ENCODE assay signal across 23 cellular contexts in genomic region chr4:23934223-23934622, GRCh38. TPM values are rescaled to one million over a fixed set of nuclear protein-coding genes. Genes with fewer than 3 reads are reported as not detected.
DNase-seq lines count a peak whose midpoint lies in the region; ATAC-seq and TF ChIP-seq lines count a peak whose summit lies in the region.
"Had no signal": no experiment of that assay in that cellular context is flagged by ENCODE, and none has a peak within 500 bp of the region (broad histone marks: within the 10 kb centered on the region; RNA-seq: fewer than 3 reads in every experiment).

No MANE protein-coding gene starts in this region.

- H3K4me3 Mint-ChIP-seq in chondrocyte (ENCODE audit: unreplicated experiment), result no peak overlapping the region
- H3K4me3 Mint-ChIP-seq in activated T-helper 17 cell treated with anti-CD3 and anti-CD28 coated beads, Interleukin-2, amount 50 U/mL, for 72 hours, result no peak overlapping the region
- H3K4me3 Mint-ChIP-seq: activated B cell treated with CpG ODN at 0.5 μM for 24 hours; activated CD8-positive, alpha-beta T cell treated with anti-CD3 and anti-CD28 coated beads, Interleukin-2, amount 10 ng/mL, durations not matched to agents 7 days and 5 days; activated naive CD4-positive, alpha-beta T cell treated with anti-CD3 and anti-CD28 coated beads, Interleukin-2, amount 50 U/mL, for 24 hours; activated T-cell treated with anti-CD3 and anti-CD28 coated beads, Interleukin-2, amount 50 U/mL, for 24 hours; brain; CD4-positive, CD25-positive, alpha-beta regulatory T cell; nephron progenitor cell had no signal

- H3K27ac ChIP-seq in prostate gland (peak overlapping the region; percentile 7 to 24), testis (no peak overlapping the region)
- H3K27ac ChIP-seq: foreskin keratinocyte, SJSA1 had no signal

- peak; percentile 12 for TF ChIP-seq CTCF in GM12873 (IDR thresholded peaks at IDR 0.05; ENCODE audit: insufficient read depth, low read depth, low read length, missing control alignments)
- TF ChIP-seq CTCF in chondrocyte (IDR thresholded peaks at IDR 0.05), result peak; percentile 30
- TF ChIP-seq CTCF in prostate gland (IDR thresholded peaks at IDR 0.05), result no peak
- TF ChIP-seq CTCF in testis (IDR thresholded peaks at IDR 0.05), result no peak

- H3K4me1 ChIP-seq in prostate gland (replicated peaks) (no peaks in the 10 kb centered on the region), testis (peaks cover 4% of the 10 kb centered on the region)
- H3K4me1 ChIP-seq: foreskin keratinocyte, SJSA1 had no signal

- no peak overlapping the region for H3K4me3 ChIP-seq in prostate gland
- no peak overlapping the region for H3K4me3 ChIP-seq in testis
- H3K4me3 ChIP-seq: SJSA1 had no signal

- H3K27me3 Mint-ChIP-seq in chondrocyte (ENCODE audit: low read depth), result no peaks in the 10 kb centered on the region
- H3K27me3 Mint-ChIP-seq in activated T-helper 17 cell treated with anti-CD3 and anti-CD28 coated beads, Interleukin-2, amount 50 U/mL, for 72 hours, result no peaks in the 10 kb centered on the region
- H3K27me3 Mint-ChIP-seq: activated B cell treated with CpG ODN at 0.5 μM for 24 hours; activated naive CD4-positive, alpha-beta T cell treated with anti-CD3 and anti-CD28 coated beads, Interleukin-2, amount 50 U/mL, for 24 hours; activated T-cell treated with anti-CD3 and anti-CD28 coated beads, Interleukin-2, amount 50 U/mL, for 24 hours; CD4-positive, CD25-positive, alpha-beta regulatory T cell had no signal

- TF ChIP-seq POLR2A in prostate gland (IDR thresholded peaks at IDR 0.05) (no peak), testis (IDR thresholded peaks at IDR 0.05) (no peak)

- intact Hi-C loops in prostate gland (cut with DNase I), result loop anchor here (5.0 kb wide), 1 partner anchor 42 kb away; the partner anchor contains the start of gene PPARGC1A
- intact Hi-C loops in testis (cut with DNase I; ENCODE audit: low total_unique reads), result no loop called here

- H3K27ac Mint-ChIP-seq in chondrocyte (ENCODE audit: unreplicated experiment), result no peak overlapping the region
- no peak overlapping the region for H3K27ac Mint-ChIP-seq in activated T-helper 17 cell treated with anti-CD3 and anti-CD28 coated beads, Interleukin-2, amount 50 U/mL, for 72 hours
- H3K27ac Mint-ChIP-seq: activated B cell treated with CpG ODN at 0.5 μM for 24 hours; activated CD8-positive, alpha-beta T cell treated with anti-CD3 and anti-CD28 coated beads, Interleukin-2, amount 10 ng/mL, durations not matched to agents 7 days and 5 days; activated naive CD4-positive, alpha-beta T cell treated with anti-CD3 and anti-CD28 coated beads, Interleukin-2, amount 50 U/mL, for 24 hours; activated T-cell treated with anti-CD3 and anti-CD28 coated beads, Interleukin-2, amount 50 U/mL, for 24 hours; CD4-positive, CD25-positive, alpha-beta regulatory T cell; nephron progenitor cell had no signal

- 92% methylated on average over 4 of the region's 4 CpGs for WGBS in prostate gland
- 91 to 94% methylated on average over 4 of the region's 4 CpGs for WGBS in testis, 2 donors

- peaks cover 47% of the 10 kb centered on the region for H3K4me1 Mint-ChIP-seq in chondrocyte (ENCODE audit: low read depth)
- no peaks in the 10 kb centered on the region for H3K4me1 Mint-ChIP-seq in activated T-helper 17 cell treated with anti-CD3 and anti-CD28 coated beads, Interleukin-2, amount 50 U/mL, for 72 hours
- H3K4me1 Mint-ChIP-seq: activated B cell treated with CpG ODN at 0.5 μM for 24 hours; activated naive CD4-positive, alpha-beta T cell treated with anti-CD3 and anti-CD28 coated beads, Interleukin-2, amount 50 U/mL, for 24 hours; CD4-positive, CD25-positive, alpha-beta regulatory T cell had no signal

- no peak for ATAC-seq in activated T-helper 17 cell treated with anti-CD3 and anti-CD28 coated beads, Interleukin-2, amount 50 U/mL, for 72 hours (replicated peaks)
- no peak for ATAC-seq in GM21576 (IDR thresholded peaks at IDR 0.05; ENCODE audit: unreplicated experiment)
- ATAC-seq: activated CD8-positive, alpha-beta T cell treated with anti-CD3 and anti-CD28 coated beads, Interleukin-2, amount 10 ng/mL, durations not matched to agents 7 days and 5 days; foreskin keratinocyte had no signal

- DNase-seq in NAMALWA (ENCODE audit: low spot score) (peak; percentile 5), chondrocyte (ENCODE audit: low spot score) (no peak), prostate gland (ENCODE audit: low spot score) (no peak), NCI-H345 treated with DMSO at 0.1 percent for 48 hours (lab: John Stamatoyannopoulos, UW; ENCODE audit: unreplicated experiment) (no peak), testis (no peak)
- DNase-seq: activated B cell treated with CpG ODN at 0.5 μM for 24 hours; activated CD8-positive, alpha-beta T cell treated with anti-CD3 and anti-CD28 coated beads, Interleukin-2, amount 10 ng/mL, durations not matched to agents 7 days and 5 days; activated T-cell treated with anti-CD3 and anti-CD28 coated beads, Interleukin-2, amount 50 U/mL, for 24 hours; CD4-positive, CD25-positive, alpha-beta regulatory T cell; dermis blood vessel endothelial cell; DMS 273 treated with DMSO at 0.1 percent for 48 hours; NCI-H146; NCI-H82; nephron progenitor cell; stimulated activated CD4-positive, alpha-beta T cell treated with anti-CD3 and anti-CD28 coated beads, Interleukin-12 subunit alpha, Interleukin-12 subunit beta, amount 100 ng/mL, for 4 hours had no signal

- H3K9me3 ChIP-seq in prostate gland (no peaks in the 10 kb centered on the region), testis (no peaks in the 10 kb centered on the region)
- H3K9me3 ChIP-seq: SJSA1 had no signal

- H3K27me3 ChIP-seq in prostate gland (replicated peaks; ENCODE audit: insufficient read depth) (no peaks in the 10 kb centered on the region), testis (no peaks in the 10 kb centered on the region)
- H3K27me3 ChIP-seq: SJSA1 had no signal

- H3K36me3 Mint-ChIP-seq in chondrocyte (ENCODE audit: low read depth), result no peaks in the 10 kb centered on the region
- H3K36me3 Mint-ChIP-seq in activated T-helper 17 cell treated with anti-CD3 and anti-CD28 coated beads, Interleukin-2, amount 50 U/mL, for 72 hours (ENCODE audit: low read depth), result no peaks in the 10 kb centered on the region
- H3K36me3 Mint-ChIP-seq: activated naive CD4-positive, alpha-beta T cell treated with anti-CD3 and anti-CD28 coated beads, Interleukin-2, amount 50 U/mL, for 24 hours; brain; CD4-positive, CD25-positive, alpha-beta regulatory T cell had no signal

- H3K36me3 ChIP-seq in prostate gland, result no peaks in the 10 kb centered on the region
- no peaks in the 10 kb centered on the region for H3K36me3 ChIP-seq in testis (ENCODE audit: low read depth, missing control alignments)
- H3K36me3 ChIP-seq: SJSA1 had no signal

- H3K9me3 Mint-ChIP-seq in chondrocyte (ENCODE audit: low read depth), result peaks cover 2% of the 10 kb centered on the region
- no peaks in the 10 kb centered on the region for H3K9me3 Mint-ChIP-seq in activated T-helper 17 cell treated with anti-CD3 and anti-CD28 coated beads, Interleukin-2, amount 50 U/mL, for 72 hours
- H3K9me3 Mint-ChIP-seq: activated T-cell treated with anti-CD3 and anti-CD28 coated beads, Interleukin-2, amount 50 U/mL, for 24 hours; nephron progenitor cell had no signal

RNA-seq across cellular contexts. Expression of gene PPARGC1A, which starts 44.4 kb away (rescaled TPM):
- 2.1 to 6.6 TPM (median 2.2 TPM) in 3 replicates for total RNA-seq in chondrocyte
- 10 to 100 TPM in 1 of 2 donors, 1 to 10 TPM in 1; 9.2 to 14.7 TPM for total RNA-seq in prostate gland
- total RNA-seq in testis, result 10 to 100 TPM; 33.0 to 33.4 TPM
- 15.4 TPM for polyA plus RNA-seq in testis (ENCODE audit: insufficient read depth, low read depth, low replicate concordance)
- total RNA-seq in activated T-helper 17 cell treated with anti-CD3 and anti-CD28 coated beads, Interleukin-2, amount 50 U/mL, for 72 hours, result not detected
- total RNA-seq: activated B cell treated with CpG ODN at 0.5 μM for 24 hours; activated CD8-positive, alpha-beta T cell treated with anti-CD3 and anti-CD28 coated beads, Interleukin-2, amount 10 ng/mL, durations not matched to agents 7 days and 5 days; CD4-positive, CD25-positive, alpha-beta regulatory T cell; foreskin keratinocyte; T-helper 2 cell treated with Interferon-gamma antibody and Interleukin-4, amounts not matched to agents 100 ng/mL and 5 ng/mL, for 36 hours had no signal
- polyA plus RNA-seq: CD4-positive, CD25-positive, alpha-beta regulatory T cell; foreskin keratinocyte had no signal

Comparison
In these comparisons a context has a peak if more than half of its experiments do, and no peak if none do; other contexts are left out.
1. CTCF ChIP-seq: peak in GM12873 (single experiment) and chondrocyte (single experiment); none in prostate gland (0 of 4) and testis (0 of 3).
2. H3K27ac ChIP-seq: peak in prostate gland (2 of 2); none in testis (0 of 2).